Comparison of ENCODE assay signal across 8 cellular contexts in the genomic region with DNA sequence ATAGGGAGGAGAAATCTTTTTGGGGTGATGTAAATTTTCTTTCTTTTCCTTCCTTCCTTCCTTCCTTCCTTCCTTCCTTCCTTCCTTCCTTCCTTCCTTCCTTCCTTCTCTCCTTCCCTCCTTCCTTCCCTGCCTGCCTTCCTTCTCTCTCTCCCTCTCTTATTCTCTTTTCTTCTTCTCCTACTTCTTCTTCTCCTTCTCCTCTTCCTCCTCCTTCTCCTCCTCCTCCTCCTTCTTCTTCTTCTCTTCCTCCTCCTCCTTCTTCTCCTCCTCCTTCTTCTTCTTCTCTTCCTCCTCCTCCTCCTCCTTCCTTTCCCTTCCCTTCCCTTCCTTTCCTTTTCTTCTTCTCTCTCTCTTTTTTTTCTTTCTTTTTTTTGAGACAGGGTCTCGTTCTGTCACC. TPM values are rescaled to one million over a fixed set of nuclear protein-coding genes. Genes with fewer than 3 reads are reported as not detected.
"Had no signal": no experiment of that assay in that cellular context is flagged by ENCODE, and none has a peak within 500 bp of the region (broad histone marks: within the 10 kb centered on the region; RNA-seq: fewer than 3 reads in every experiment).

No MANE protein-coding gene starts in this region.

- DNase-seq: H9, HCEC 1CT, HFFc6 had no signal

- H3K4me3 ChIP-seq: GM23338 had no signal

- H3K9me3 Mint-ChIP-seq: GM23338, H9, HFFc6, IgD-negative memory B cell had no signal

- ATAC-seq: GM23338, HepG2 had no signal

- H3K27ac ChIP-seq: HL-60 had no signal

- H3K27ac Mint-ChIP-seq: GM23338, H9, HFFc6, IgD-negative memory B cell had no signal

- H3K27me3 Mint-ChIP-seq: IgD-negative memory B cell had no signal

- H3K4me1 Mint-ChIP-seq: GM23338 had no signal

- H3K4me3 Mint-ChIP-seq: GM23338, H9, HFFc6, IgD-negative memory B cell had no signal

RNA-seq across cellular contexts. Expression of gene MYOM1, which starts 59.9 kb away (rescaled TPM):
- total RNA-seq: HT1080 had no signal
